ENCODE assay signal across 8 cellular contexts in the genomic region with DNA sequence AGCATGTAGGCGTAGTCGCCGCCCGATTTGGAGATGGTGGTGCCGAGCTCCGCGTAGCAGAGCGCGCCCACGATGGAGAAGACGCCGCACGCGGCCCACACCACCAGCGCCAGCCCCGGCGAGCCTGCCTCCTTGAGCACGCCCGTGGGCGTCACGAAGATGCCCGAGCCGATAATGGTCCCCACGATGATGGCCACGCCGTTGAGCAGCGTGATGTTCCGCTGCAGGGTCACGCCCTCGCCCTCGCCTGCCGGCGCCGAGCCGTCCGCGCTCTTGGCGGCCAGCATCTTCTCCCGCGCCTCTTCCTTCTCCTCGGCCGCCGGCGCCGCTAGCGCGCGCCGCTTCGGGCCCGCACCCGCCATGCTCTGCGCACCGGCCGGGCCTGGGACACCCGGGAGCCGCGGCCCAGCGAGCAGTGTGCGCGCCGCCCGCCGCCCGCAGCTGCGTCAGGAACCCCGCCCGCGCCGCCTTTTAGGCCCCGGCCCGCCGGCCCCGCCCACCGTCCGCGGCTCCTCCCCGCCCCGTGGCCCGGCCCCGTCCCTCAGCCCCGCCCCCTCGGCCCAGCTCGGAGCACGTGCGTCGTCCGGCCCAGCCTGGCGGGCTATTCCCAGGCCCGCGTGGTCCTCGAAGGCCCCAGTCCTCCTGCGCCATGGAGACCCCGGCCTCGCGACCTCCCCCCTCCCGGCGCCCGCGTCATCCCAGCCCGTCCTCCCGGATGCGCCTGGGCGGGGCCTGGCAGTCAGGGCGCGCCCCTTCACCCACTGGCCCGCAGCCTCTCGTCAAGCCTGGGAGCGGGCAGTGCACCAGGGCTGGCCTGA. TPM values are rescaled to one million over a fixed set of nuclear protein-coding genes. Genes with fewer than 3 reads are reported as not detected.
A peak's percentile ranks its signal among the peaks of the same experiment; 100 is the strongest.
DNase-seq lines count a peak whose midpoint lies in the region; ATAC-seq and TF ChIP-seq lines count a peak whose summit lies in the region.
"Not testable (repeated sequence)": the region's sequence is repeated elsewhere in the genome, so short reads cannot be mapped to it uniquely, and the experiment has no call there.

TSS of gene SLC7A5 (minus strand) at position 447 of the 818 bp plus-strand sequence. CDS start at position 362, 85 bp downstream.

- peaks cover 36% of the 10 kb centered on the region for H3K4me1 Mint-ChIP-seq in T-helper 17 cell
- H3K4me1 Mint-ChIP-seq in activated naive CD8-positive, alpha-beta T cell treated with anti-CD3 and anti-CD28 coated beads, Interleukin-2, amount 10 ng/mL, durations not matched to agents 7 days and 5 days = peaks cover 46% of the 10 kb centered on the region

- not testable (repeated sequence) for H3K9me3 Mint-ChIP-seq in activated naive CD8-positive, alpha-beta T cell treated with anti-CD3 and anti-CD28 coated beads, Interleukin-2, amount 10 ng/mL, durations not matched to agents 7 days and 5 days

- not testable (repeated sequence) for H3K36me3 ChIP-seq in H7 (replicated peaks; ENCODE audit: control insufficient read depth, insufficient read depth, low read length); MM.1S (replicated peaks; ENCODE audit: insufficient read depth, low read length); stomach

- not testable (repeated sequence) for TF ChIP-seq CTCF in MM.1S (IDR thresholded peaks at IDR 0.05; ENCODE audit: low read length); omental fat pad (IDR thresholded peaks at IDR 0.05); stomach (IDR thresholded peaks at IDR 0.05)

- H3K9me3 ChIP-seq in MM.1S (replicated peaks; ENCODE audit: insufficient read depth, low read length); T-helper 17 cell (ENCODE audit: control insufficient read depth, low read length, poor library complexity, severe bottlenecking); stomach: not testable (repeated sequence)

- TF ChIP-seq EP300 in stomach (IDR thresholded peaks at IDR 0.05) = not testable (repeated sequence)

- H3K9me2 ChIP-seq in MM.1S (replicated peaks; ENCODE audit: insufficient read depth, low read length) = not testable (repeated sequence)

- peak within 1 kb of the TSS; percentile 32; the same call in 1 of the 2 replicates for H3K4me2 ChIP-seq in MM.1S (ENCODE audit: low read depth, low read length)

- not testable (repeated sequence) for H3K27me3 Mint-ChIP-seq in T-helper 17 cell; activated naive CD8-positive, alpha-beta T cell treated with anti-CD3 and anti-CD28 coated beads, Interleukin-2, amount 10 ng/mL, durations not matched to agents 7 days and 5 days

- not testable (repeated sequence) for TF ChIP-seq POLR2A in stomach (IDR thresholded peaks at IDR 0.05)

- H3K27ac ChIP-seq in MM.1S (ENCODE audit: low read length) = peak within 1 kb of the TSS; percentile 32; the same call in 1 of the 2 replicates
- peak within 1 kb of the TSS; percentile 67 to 89 (median 85) for H3K27ac ChIP-seq in stomach

- H3K4me1 ChIP-seq in MM.1S (ENCODE audit: low read length) = not testable (repeated sequence)
- peaks cover 29 to 77% (median 36%) of the 10 kb centered on the region in 4 donors for H3K4me1 ChIP-seq in stomach

- peaks cover 11% of the 10 kb centered on the region for H3K27me3 ChIP-seq in H7 (ENCODE audit: control insufficient read depth, insufficient read depth, low read length)
- H3K27me3 ChIP-seq in MM.1S (replicated peaks; ENCODE audit: insufficient read depth, low read length) = not testable (repeated sequence)
- peaks cover 0 to 15% (median 0%) of the 10 kb centered on the region in 3 donors for H3K27me3 ChIP-seq in stomach

- H3K4me3 ChIP-seq in H7 (ENCODE audit: insufficient read depth, low read depth, low read length) (peak within 1 kb of the TSS; percentile 79), MM.1S (ENCODE audit: low read length) (peak within 1 kb of the TSS; percentile 60), stomach (peak within 1 kb of the TSS; percentile 50 to 59 (median 52))

- ATAC-seq in T-helper 17 cell = peak; percentile 74
- peak; percentile 70 for ATAC-seq in activated naive CD8-positive, alpha-beta T cell treated with anti-CD3 and anti-CD28 coated beads, Interleukin-2, amount 10 ng/mL, durations not matched to agents 7 days and 5 days (ENCODE audit: low read depth)
- peak; percentile 72 for ATAC-seq in omental fat pad (ENCODE audit: low FRiP score)

- H3K4me3 Mint-ChIP-seq in T-helper 17 cell = peak within 1 kb of the TSS; percentile 99
- H3K4me3 Mint-ChIP-seq in activated naive CD8-positive, alpha-beta T cell treated with anti-CD3 and anti-CD28 coated beads, Interleukin-2, amount 10 ng/mL, durations not matched to agents 7 days and 5 days = peak within 1 kb of the TSS; percentile 93

- intact Hi-C loops in head of caudate nucleus (cut with DNase I); stomach (cut with DNase I; ENCODE audit: low total_unique reads): not testable (repeated sequence)

- peaks cover 44% of the 10 kb centered on the region for H3K79me2 ChIP-seq in MM.1S (ENCODE audit: low read length)

- not testable (repeated sequence) for H3F3A ChIP-seq in MM.1S (ENCODE audit: insufficient read depth, low read length)

- H3K36me3 Mint-ChIP-seq in T-helper 17 cell (ENCODE audit: low read depth) = not testable (repeated sequence)
- peaks cover 22% of the 10 kb centered on the region for H3K36me3 Mint-ChIP-seq in activated naive CD8-positive, alpha-beta T cell treated with anti-CD3 and anti-CD28 coated beads, Interleukin-2, amount 10 ng/mL, durations not matched to agents 7 days and 5 days

- 1 to 9% (median 6%) methylated on average over 28 to 109 of the region's 109 CpGs for WGBS in stomach, 5 donors

- DNase-seq in ELF-1 (ENCODE audit: low read depth, low spot score) (peak; percentile 71), H7 (peak; percentile 93), MM.1S (peak; percentile 64), T-helper 17 cell (peak; percentile 80 to 90 (median 88)), head of caudate nucleus (peak; percentile 47 to 93 (median 84)), omental fat pad (ENCODE audit: low spot score) (peak; percentile 48), stomach (peak; percentile 91)
- DNase-seq in activated naive CD8-positive, alpha-beta T cell treated with anti-CD3 and anti-CD28 coated beads, Interleukin-2, amount 10 ng/mL, durations not matched to agents 7 days and 5 days = peak; percentile 98

- H4K20me1 ChIP-seq in MM.1S (ENCODE audit: insufficient read depth, low read length) = not testable (repeated sequence)

- POLR2A ChIA-PET in activated naive CD8-positive, alpha-beta T cell treated with anti-CD3 and anti-CD28 coated beads, Interleukin-2, amount 10 ng/mL, durations not matched to agents 7 days and 5 days (lab: Charles Lee) = interaction anchor here (0.8 to 9.2 kb wide), 10 partner anchors 16 to 103 kb away, joined by 3 to 191 read pairs (median 11); partner anchors contain the start of gene KLHDC4

- H3K27ac Mint-ChIP-seq in T-helper 17 cell = peak within 1 kb of the TSS; percentile 97
- H3K27ac Mint-ChIP-seq in activated naive CD8-positive, alpha-beta T cell treated with anti-CD3 and anti-CD28 coated beads, Interleukin-2, amount 10 ng/mL, durations not matched to agents 7 days and 5 days = peak within 1 kb of the TSS; percentile 94

- H2AFZ ChIP-seq in MM.1S (ENCODE audit: low read length) = not testable (repeated sequence)

- peak within 1 kb of the TSS; percentile 63; the same call in 1 of the 2 replicates for H3K9ac ChIP-seq in MM.1S (ENCODE audit: low read length)

RNA-seq across cellular contexts. Expression of gene SLC7A5, which starts in this region (rescaled TPM):
- total RNA-seq in H7 (2014; rRNA removed; shearing (Covaris generic)) = 91.6 and 188 TPM in 2 replicates
- total RNA-seq in T-helper 17 cell = 10 to 100 TPM; 50.4 to 53.9 TPM
- 10 to 100 TPM; 59.2 to 63.9 TPM for total RNA-seq in activated naive CD8-positive, alpha-beta T cell treated with anti-CD3 and anti-CD28 coated beads, Interleukin-2, amount 10 ng/mL, durations not matched to agents 7 days and 5 days
- total RNA-seq in omental fat pad = 10 to 100 TPM in 1 of 4 donors, 1 to 10 TPM in 3; 1.5 to 31.8 (median 5.4) TPM
- 10 to 100 TPM in 3 of 5 donors, 1 to 10 TPM in 2; 1.4 to 24.1 (median 11.0) TPM for total RNA-seq in stomach
- 10 to 100 TPM in 1 of 3 donors, 1 to 10 TPM in 2; 3.5 to 74.8 (median 9.0) TPM for polyA plus RNA-seq in stomach

Comparison
In these comparisons a context has a peak if more than half of its experiments do, and no peak if none do; other contexts are left out.
1. Peak in every context shown above with its lines: DNase-seq, ATAC-seq, H3K4me3 ChIP-seq and H3K27ac ChIP-seq.
2. DNase-seq: peak in every context shown above with its lines; median percentile 98 in activated naive CD8-positive, alpha-beta T cell treated with anti-CD3 and anti-CD28 coated beads, Interleukin-2, amount 10 ng/mL, durations not matched to agents 7 days and 5 days; 93 in H7; 91 in stomach; 88 in T-helper 17 cell; 84 in head of caudate nucleus; 71 in ELF-1; 64 in MM.1S; 48 in omental fat pad.